ENCODE assay signal across 19 cellular contexts in the genomic region with DNA sequence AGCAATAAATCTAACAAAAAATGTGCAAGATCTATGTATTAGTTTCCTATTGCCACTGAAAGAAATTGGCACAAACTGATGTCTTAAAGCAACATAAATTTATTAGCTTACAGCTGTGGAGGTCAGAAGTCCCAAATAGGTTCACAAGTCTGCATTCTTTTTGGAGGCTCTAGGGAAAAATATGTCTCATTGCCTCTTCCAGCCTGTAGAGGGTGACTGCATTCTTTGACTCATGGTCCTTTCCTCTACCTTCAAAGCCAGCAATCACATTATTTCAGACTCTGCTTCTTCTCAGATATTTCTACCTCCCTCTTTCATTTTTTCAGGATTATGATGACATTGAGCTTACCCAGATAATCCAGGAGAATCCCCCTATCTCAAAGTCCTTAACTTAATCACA.
DNase-seq lines count a peak whose midpoint lies in the region; ATAC-seq, FAIRE-seq and TF ChIP-seq lines count a peak whose summit lies in the region.
"Had no signal": no experiment of that assay in that cellular context is flagged by ENCODE, and none has a peak within 500 bp of the region (broad histone marks: within the 10 kb centered on the region; RNA-seq: fewer than 3 reads in every experiment).

No MANE protein-coding gene starts in this region.

- H2BK5ac ChIP-seq in mesendoderm (ENCODE audit: low read length): no peak overlapping the region

- ATAC-seq in HG03095 (IDR thresholded peaks at IDR 0.05; ENCODE audit: unreplicated experiment): no peak
- ATAC-seq in CD8-positive, alpha-beta T cell: no peak
- ATAC-seq: GM12878 had no signal

- no peak overlapping the region for H4K8ac ChIP-seq in mesendoderm (ENCODE audit: low read depth, low read length)

- no peak overlapping the region for H3K4me2 ChIP-seq in mesendoderm (ENCODE audit: low read length)

- no peak overlapping the region for H3K4me3 Mint-ChIP-seq in activated CD4-positive, alpha-beta memory T cell treated with anti-CD3 and anti-CD28 coated beads for 36 hours
- H3K4me3 Mint-ChIP-seq in CD8-positive, alpha-beta T cell: no peak overlapping the region

- no peaks in the 10 kb centered on the region for H3K79me2 ChIP-seq in mesendoderm (ENCODE audit: control insufficient read depth, insufficient read depth, low read length)

- H3K36me3 Mint-ChIP-seq in activated CD4-positive, alpha-beta memory T cell treated with anti-CD3 and anti-CD28 coated beads for 36 hours: no peaks in the 10 kb centered on the region
- no peaks in the 10 kb centered on the region for H3K36me3 Mint-ChIP-seq in CD8-positive, alpha-beta T cell

- H3K4me1 ChIP-seq in mesendoderm (ENCODE audit: control insufficient read depth, low read depth, low read length): no peaks in the 10 kb centered on the region
- no peaks in the 10 kb centered on the region for H3K4me1 ChIP-seq in CD8-positive, alpha-beta T cell (ENCODE audit: insufficient read depth, low read length)
- H3K4me1 ChIP-seq: SJSA1 had no signal

- intact Hi-C loops in head of caudate nucleus (cut with DNase I): no loop called here
- intact Hi-C loops in activated CD4-positive, alpha-beta memory T cell treated with anti-CD3 and anti-CD28 coated beads for 36 hours (cut with micrococcal nuclease): no loop called here
- intact Hi-C loops in CD8-positive, alpha-beta T cell (cut with DNase I, micrococcal nuclease): no loop called here

- no peaks in the 10 kb centered on the region for H3K27me3 Mint-ChIP-seq in activated CD4-positive, alpha-beta memory T cell treated with anti-CD3 and anti-CD28 coated beads for 36 hours
- no peaks in the 10 kb centered on the region for H3K27me3 Mint-ChIP-seq in CD8-positive, alpha-beta T cell (ENCODE audit: low read depth)

- H4K5ac ChIP-seq in mesendoderm (ENCODE audit: low read length): no peak overlapping the region

- H3K27me3 ChIP-seq in bronchial epithelial cell (ENCODE audit: control insufficient read depth, insufficient read depth, low read length) (no peaks in the 10 kb centered on the region), mesendoderm (ENCODE audit: insufficient read depth, low read length, poor library complexity) (no peaks in the 10 kb centered on the region)
- no peaks in the 10 kb centered on the region for H3K27me3 ChIP-seq in CD8-positive, alpha-beta T cell (ENCODE audit: insufficient read depth, low read length)
- H3K27me3 ChIP-seq: SJSA1 had no signal

- H3K27ac Mint-ChIP-seq in activated CD4-positive, alpha-beta memory T cell treated with anti-CD3 and anti-CD28 coated beads for 36 hours: no peak overlapping the region
- no peak overlapping the region for H3K27ac Mint-ChIP-seq in CD8-positive, alpha-beta T cell

- peak; percentile 16; the same call in 1 of the 2 replicates for TF ChIP-seq CTCF in LNCaP clone FGC (IDR thresholded peaks at IDR 0.05; ENCODE audit: control insufficient read depth, extremely low read depth, insufficient read depth)
- peak; percentile 5 for TF ChIP-seq CTCF in bronchial epithelial cell (IDR thresholded peaks at IDR 0.05; ENCODE audit: insufficient read depth, low read length, severe bottlenecking)
- no peak for TF ChIP-seq CTCF in CD8-positive, alpha-beta T cell (IDR thresholded peaks at IDR 0.05)

- no peaks in the 10 kb centered on the region for H3K4me1 Mint-ChIP-seq in activated CD4-positive, alpha-beta memory T cell treated with anti-CD3 and anti-CD28 coated beads for 36 hours (ENCODE audit: low read depth)
- no peaks in the 10 kb centered on the region for H3K4me1 Mint-ChIP-seq in CD8-positive, alpha-beta T cell (ENCODE audit: low read depth)

- CTCF ChIA-PET in activated CD4-positive, alpha-beta memory T cell treated with anti-CD3 and anti-CD28 coated beads for 36 hours (lab: Charles Lee): no interaction called here
- CTCF ChIA-PET in CD8-positive, alpha-beta T cell (lab: Charles Lee): no interaction called here

- H3K9me3 ChIP-seq in CD8-positive, alpha-beta T cell (ENCODE audit: low read length): no peaks in the 10 kb centered on the region
- H3K9me3 ChIP-seq: SJSA1 had no signal

- no peak overlapping the region for H3K9ac ChIP-seq in mesendoderm (ENCODE audit: low read length)

- DNase-seq in DMS53 (lab: John Stamatoyannopoulos, UW) (peak; percentile 29), LNCaP clone FGC (ENCODE audit: low read depth) (no peak), bronchial epithelial cell (ENCODE audit: low read depth) (no peak), mesendoderm (peak; percentile 46), head of caudate nucleus (no peak)
- DNase-seq in activated CD4-positive, alpha-beta memory T cell treated with anti-CD3 and anti-CD28 coated beads for 36 hours: no peak
- no peak for DNase-seq in CD8-positive, alpha-beta T cell
- DNase-seq: DND-41, GOT3, MM.1S, NCI-H1092, NCI-H1436, NCI-H187 treated with DMSO at 0.1 percent for 48 hours, NCI-H345, NCI-H524 treated with DMSO at 0.1 percent for 48 hours had no signal

- no peak overlapping the region for H2BK120ac ChIP-seq in mesendoderm (ENCODE audit: low read depth, low read length)

- no peak overlapping the region for H3K23ac ChIP-seq in mesendoderm (ENCODE audit: low read length)

- no peak overlapping the region for H3K56ac ChIP-seq in mesendoderm (ENCODE audit: low read length)

- no peaks in the 10 kb centered on the region for H3K79me1 ChIP-seq in mesendoderm (ENCODE audit: low read length)

- no peak overlapping the region for H3K4ac ChIP-seq in mesendoderm (ENCODE audit: low read depth, low read length)

- no peak overlapping the region for H2BK15ac ChIP-seq in mesendoderm (replicated peaks; ENCODE audit: low read depth)

- POLR2A ChIA-PET in activated CD4-positive, alpha-beta memory T cell treated with anti-CD3 and anti-CD28 coated beads for 36 hours (lab: Charles Lee): no interaction called here
- POLR2A ChIA-PET in CD8-positive, alpha-beta T cell (lab: Charles Lee): no interaction called here

- H3K18ac ChIP-seq in mesendoderm (ENCODE audit: low read length): no peak overlapping the region

- no peak overlapping the region for H3K27ac ChIP-seq in mesendoderm (ENCODE audit: low read depth, low read length)
- H3K27ac ChIP-seq in CD8-positive, alpha-beta T cell (ENCODE audit: low read depth, low read length): no peak overlapping the region
- H3K27ac ChIP-seq: SJSA1 had no signal

- FAIRE-seq in bronchial epithelial cell (lab: Jason Lieb, UNC): no peak
- FAIRE-seq: GM12878, RCC 7860 had no signal

- peaks cover 29% of the 10 kb centered on the region for H3K9me3 Mint-ChIP-seq in activated CD4-positive, alpha-beta memory T cell treated with anti-CD3 and anti-CD28 coated beads for 36 hours
- H3K9me3 Mint-ChIP-seq in CD8-positive, alpha-beta T cell: peaks cover 25% of the 10 kb centered on the region

- H3K4me3 ChIP-seq in LNCaP clone FGC (ENCODE audit: low read depth, low read length) (no peak overlapping the region), bronchial epithelial cell (ENCODE audit: low read depth, low read length) (no peak overlapping the region), mesendoderm (ENCODE audit: low read length) (no peak overlapping the region)
- no peak overlapping the region for H3K4me3 ChIP-seq in CD8-positive, alpha-beta T cell (ENCODE audit: low read depth, low read length)
- H3K4me3 ChIP-seq: GM12878, SJSA1 had no signal

- H2AK5ac ChIP-seq in mesendoderm (ENCODE audit: low read length): no peak overlapping the region

- H3K36me3 ChIP-seq in bronchial epithelial cell (ENCODE audit: control insufficient read depth, insufficient read depth, low read length): no peaks in the 10 kb centered on the region
- H3K36me3 ChIP-seq in mesendoderm (ENCODE audit: control insufficient read depth, insufficient read depth, low read length): no peaks in the 10 kb centered on the region
- H3K36me3 ChIP-seq in CD8-positive, alpha-beta T cell (ENCODE audit: insufficient read depth, low read length): no peaks in the 10 kb centered on the region
- H3K36me3 ChIP-seq: SJSA1 had no signal

Comparison
In these comparisons a context has a peak if more than half of its experiments do, and no peak if none do; other contexts are left out.
1. DNase-seq: peak in DMS53 (single experiment) and mesendoderm (single experiment); none in LNCaP clone FGC (single experiment), bronchial epithelial cell (single experiment), head of caudate nucleus (0 of 42), activated CD4-positive, alpha-beta memory T cell treated with anti-CD3 and anti-CD28 coated beads for 36 hours (single experiment) and CD8-positive, alpha-beta T cell (0 of 7).